ENCODE assay signal across 11 cellular contexts in genomic region chr2:234164499-234165409, GRCh38.
DNase-seq lines count a peak whose midpoint lies in the region; FAIRE-seq and TF ChIP-seq lines count a peak whose summit lies in the region.
"Had no signal": no experiment of that assay in that cellular context is flagged by ENCODE, and none has a peak within 500 bp of the region (broad histone marks: within the 10 kb centered on the region; RNA-seq: fewer than 3 reads in every experiment).

No MANE protein-coding gene starts in this region.

- CTCF ChIA-PET in activated CD4-positive, alpha-beta memory T cell treated with anti-CD3 and anti-CD28 coated beads, Interleukin-2, amount 10 ng/mL, durations not matched to agents 7 days and 5 days (lab: Charles Lee), result interaction anchor here (1.1 kb wide), 1 partner anchor 381 kb away, joined by 4 read pairs; no protein-coding TSS in a partner anchor

- no peak for FAIRE-seq in urothelium cell line (lab: Jason Lieb, UNC)
- FAIRE-seq: A204.1 had no signal

- POLR2A ChIA-PET in activated CD4-positive, alpha-beta memory T cell treated with anti-CD3 and anti-CD28 coated beads, Interleukin-2, amount 10 ng/mL, durations not matched to agents 7 days and 5 days (lab: Charles Lee), result no interaction called here

- TF ChIP-seq CTCF in ovary (IDR thresholded peaks at IDR 0.05), result no peak
- TF ChIP-seq CTCF in HFFc6 (IDR thresholded peaks at IDR 0.05), result no peak

- no peak overlapping the region for H3K27ac Mint-ChIP-seq in activated CD4-positive, alpha-beta memory T cell treated with anti-CD3 and anti-CD28 coated beads, Interleukin-2, amount 10 ng/mL, durations not matched to agents 7 days and 5 days
- H3K27ac Mint-ChIP-seq in immature natural killer cell (peak overlapping the region in 4 of 6 donors; percentile 5 to 70 (median 28)), HFFc6 (no peak overlapping the region)

- H3K27me3 Mint-ChIP-seq in activated CD4-positive, alpha-beta memory T cell treated with anti-CD3 and anti-CD28 coated beads, Interleukin-2, amount 10 ng/mL, durations not matched to agents 7 days and 5 days, result no peaks in the 10 kb centered on the region
- H3K27me3 Mint-ChIP-seq in immature natural killer cell (ENCODE audit: low read depth in 3 of 3) (peaks cover 2 to 6% (median 5%) of the 10 kb centered on the region in 3 donors), HFFc6 (ENCODE audit: insufficient read depth) (peaks cover 7% of the 10 kb centered on the region)

- H3K4me1 Mint-ChIP-seq in activated CD4-positive, alpha-beta memory T cell treated with anti-CD3 and anti-CD28 coated beads, Interleukin-2, amount 10 ng/mL, durations not matched to agents 7 days and 5 days, result peaks cover 20% of the 10 kb centered on the region
- H3K4me1 Mint-ChIP-seq in immature natural killer cell (peaks cover 26 to 27% of the 10 kb centered on the region in 2 donors), HFFc6 (ENCODE audit: low read depth) (peaks cover 10% of the 10 kb centered on the region)

- no peaks in the 10 kb centered on the region for H3K9me3 Mint-ChIP-seq in activated CD4-positive, alpha-beta memory T cell treated with anti-CD3 and anti-CD28 coated beads, Interleukin-2, amount 10 ng/mL, durations not matched to agents 7 days and 5 days
- no peaks in the 10 kb centered on the region for H3K9me3 Mint-ChIP-seq in immature natural killer cell
- no peaks in the 10 kb centered on the region for H3K9me3 Mint-ChIP-seq in HFFc6

- no peaks in the 10 kb centered on the region for H3K27me3 ChIP-seq in ovary
- H3K27me3 ChIP-seq: adrenal gland had no signal

- no peak overlapping the region for H3K4me3 Mint-ChIP-seq in activated CD4-positive, alpha-beta memory T cell treated with anti-CD3 and anti-CD28 coated beads, Interleukin-2, amount 10 ng/mL, durations not matched to agents 7 days and 5 days
- peak overlapping the region in 3 of 5 donors; percentile 28 to 32 (median 31) for H3K4me3 Mint-ChIP-seq in immature natural killer cell
- H3K4me3 Mint-ChIP-seq in HFFc6, result no peak overlapping the region

- H3K36me3 Mint-ChIP-seq in activated CD4-positive, alpha-beta memory T cell treated with anti-CD3 and anti-CD28 coated beads, Interleukin-2, amount 10 ng/mL, durations not matched to agents 7 days and 5 days (ENCODE audit: low read depth), result no peaks in the 10 kb centered on the region
- H3K36me3 Mint-ChIP-seq in immature natural killer cell (peaks cover 0 to 11% (median 0%) of the 10 kb centered on the region in 3 donors), HFFc6 (ENCODE audit: low read depth) (no peaks in the 10 kb centered on the region)

- no peaks in the 10 kb centered on the region for H3K36me3 ChIP-seq in ovary
- H3K36me3 ChIP-seq: adrenal gland had no signal

- TF ChIP-seq POLR2A in ovary (IDR thresholded peaks at IDR 0.05), result no peak

- H3K4me3 ChIP-seq in ovary, result no peak overlapping the region
- H3K4me3 ChIP-seq: adrenal gland had no signal

- TF ChIP-seq EP300 in ovary (IDR thresholded peaks at IDR 0.05), result no peak

- H3K4me1 ChIP-seq in ovary (ENCODE audit: insufficient read depth), result no peaks in the 10 kb centered on the region
- H3K4me1 ChIP-seq: adrenal gland had no signal

- H3K9me3 ChIP-seq in ovary, result no peaks in the 10 kb centered on the region
- H3K9me3 ChIP-seq: adrenal gland had no signal

- intact Hi-C loops in ovary (cut with DNase I), result no loop called here

- DNase-seq in NCI-H1436 treated with DMSO at 0.1 percent for 48 hours (lab: John Stamatoyannopoulos, UW) (peak; percentile 40), NCI-H1436 (lab: John Stamatoyannopoulos, UW) (no peak), immature natural killer cell (peak; percentile 70 to 74 (median 72)), urothelium cell line (ENCODE audit: low spot score) (no peak), ovary (no peak), HFFc6 (no peak)
- peak; percentile 52 for DNase-seq in activated CD4-positive, alpha-beta memory T cell treated with anti-CD3 and anti-CD28 coated beads, Interleukin-2, amount 10 ng/mL, durations not matched to agents 7 days and 5 days
- DNase-seq in stimulated activated naive CD4-positive, alpha-beta T cell (lab: John Stamatoyannopoulos, UW), result peak in 5 of 6 experiments; percentile 9 to 46 (median 13)
- DNase-seq: adrenal gland, NCI-H774 had no signal

- H3K27ac ChIP-seq in ovary, result no peak overlapping the region
- H3K27ac ChIP-seq: adrenal gland had no signal

- 81 to 85% (median 82%) methylated on average over 19 of the region's 19 CpGs for WGBS in ovary, 3 donors

Comparison
In these comparisons a context has a peak if more than half of its experiments do, and no peak if none do; other contexts are left out.
1. DNase-seq: peak in NCI-H1436 treated with DMSO at 0.1 percent for 48 hours (single experiment), activated CD4-positive, alpha-beta memory T cell treated with anti-CD3 and anti-CD28 coated beads, Interleukin-2, amount 10 ng/mL, durations not matched to agents 7 days and 5 days (single experiment), immature natural killer cell (3 of 3) and stimulated activated naive CD4-positive, alpha-beta T cell (5 of 6); none in NCI-H1436 (single experiment), urothelium cell line (single experiment), ovary (0 of 5) and HFFc6 (single experiment).
2. H3K27ac Mint-ChIP-seq: peak in immature natural killer cell (4 of 6); none in activated CD4-positive, alpha-beta memory T cell treated with anti-CD3 and anti-CD28 coated beads, Interleukin-2, amount 10 ng/mL, durations not matched to agents 7 days and 5 days (single experiment) and HFFc6 (single experiment).
3. H3K4me3 Mint-ChIP-seq: peak in immature natural killer cell (3 of 5); none in activated CD4-positive, alpha-beta memory T cell treated with anti-CD3 and anti-CD28 coated beads, Interleukin-2, amount 10 ng/mL, durations not matched to agents 7 days and 5 days (single experiment) and HFFc6 (single experiment).